17 cellular contexts compared by ENCODE assay signal in genomic region chr3:197125601-197126000, GRCh38.
A peak's percentile ranks its signal among the peaks of the same experiment; 100 is the strongest.
DNase-seq lines count a peak whose midpoint lies in the region; ATAC-seq and TF ChIP-seq lines count a peak whose summit lies in the region.
"Had no signal": no experiment of that assay in that cellular context is flagged by ENCODE, and none has a peak within 500 bp of the region (broad histone marks: within the 10 kb centered on the region; RNA-seq: fewer than 3 reads in every experiment).

No MANE protein-coding gene starts in this region.

- DNase-seq in AG20443 (ENCODE audit: low spot score) (peak; percentile 53), HT1080 (ENCODE audit: low read depth) (peak; percentile 79), amniotic epithelial cell (ENCODE audit: low read depth) (peak; percentile 67), fibroblast of villous mesenchyme (ENCODE audit: low read depth) (peak; percentile 32), natural killer cell (no peak), DMS114 treated with DMSO at 0.1 percent for 48 hours (lab: John Stamatoyannopoulos, UW; ENCODE audit: unreplicated experiment) (no peak)
- DNase-seq in activated T-helper 1 cell treated with anti-CD3 and anti-CD28 coated beads, Interleukin-12 subunit alpha, Interleukin-12 subunit beta, Interleukin-2, Interleukin-4 antibody, amounts not matched to agents 30 ng/mL and 10 ng/mL and 1 ng/mL, durations not matched to agents 14 hours and 24 hours and 36 hours (ENCODE audit: low spot score), result no peak
- DNase-seq: effector memory CD4-positive, alpha-beta T cell; Kasumi-1; naive thymus-derived CD8-positive, alpha-beta T cell; stimulated activated naive CD4-positive, alpha-beta T cell treated with Interleukin-2 at 50 U/mL for 16 hours had no signal

- H3K27me3 Mint-ChIP-seq in natural killer cell (ENCODE audit: low read depth in 2 of 2), result no peaks in the 10 kb centered on the region
- H3K27me3 Mint-ChIP-seq in activated T-helper 1 cell treated with anti-CD3 and anti-CD28 coated beads, Interleukin-12 subunit alpha, Interleukin-12 subunit beta, Interleukin-2, Interleukin-4 antibody, amounts not matched to agents 30 ng/mL and 10 ng/mL and 1 ng/mL, durations not matched to agents 14 hours and 24 hours and 36 hours (ENCODE audit: insufficient read depth), result no peaks in the 10 kb centered on the region
- H3K27me3 Mint-ChIP-seq: naive thymus-derived CD8-positive, alpha-beta T cell had no signal

- H3K4me3 Mint-ChIP-seq in natural killer cell, result no peak overlapping the region
- H3K4me3 Mint-ChIP-seq in activated T-helper 1 cell treated with anti-CD3 and anti-CD28 coated beads, Interleukin-12 subunit alpha, Interleukin-12 subunit beta, Interleukin-2, Interleukin-4 antibody, amounts not matched to agents 30 ng/mL and 10 ng/mL and 1 ng/mL, durations not matched to agents 14 hours and 24 hours and 36 hours, result no peak overlapping the region
- H3K4me3 Mint-ChIP-seq: GM23338; naive thymus-derived CD8-positive, alpha-beta T cell; WTC11 had no signal

- TF ChIP-seq CTCF in fibroblast of villous mesenchyme (IDR thresholded peaks at IDR 0.05; ENCODE audit: insufficient read depth, low read depth, low read length) (no peak), natural killer cell (IDR thresholded peaks at IDR 0.05) (no peak)

- ATAC-seq in natural killer cell, result no peak
- ATAC-seq in HG02981 (IDR thresholded peaks at IDR 0.05; ENCODE audit: unreplicated experiment), result no peak
- ATAC-seq: GM23338; left lobe of liver; naive thymus-derived CD8-positive, alpha-beta T cell; WTC11 had no signal

- no peak overlapping the region for H3K4me3 ChIP-seq in fibroblast of villous mesenchyme (ENCODE audit: low read depth, low read length)
- H3K4me3 ChIP-seq: BLaER1, GM23338, right atrium auricular region had no signal

- no peaks in the 10 kb centered on the region for H3K36me3 Mint-ChIP-seq in natural killer cell
- H3K36me3 Mint-ChIP-seq in activated T-helper 1 cell treated with anti-CD3 and anti-CD28 coated beads, Interleukin-12 subunit alpha, Interleukin-12 subunit beta, Interleukin-2, Interleukin-4 antibody, amounts not matched to agents 30 ng/mL and 10 ng/mL and 1 ng/mL, durations not matched to agents 14 hours and 24 hours and 36 hours (ENCODE audit: low read depth), result peaks cover 23% of the 10 kb centered on the region

- H3K9me3 Mint-ChIP-seq in natural killer cell, result no peaks in the 10 kb centered on the region
- no peaks in the 10 kb centered on the region for H3K9me3 Mint-ChIP-seq in activated T-helper 1 cell treated with anti-CD3 and anti-CD28 coated beads, Interleukin-12 subunit alpha, Interleukin-12 subunit beta, Interleukin-2, Interleukin-4 antibody, amounts not matched to agents 30 ng/mL and 10 ng/mL and 1 ng/mL, durations not matched to agents 14 hours and 24 hours and 36 hours
- H3K9me3 Mint-ChIP-seq: GM23338; naive thymus-derived CD8-positive, alpha-beta T cell; WTC11 had no signal

- no peak overlapping the region for H3K27ac Mint-ChIP-seq in natural killer cell
- H3K27ac Mint-ChIP-seq in activated T-helper 1 cell treated with anti-CD3 and anti-CD28 coated beads, Interleukin-12 subunit alpha, Interleukin-12 subunit beta, Interleukin-2, Interleukin-4 antibody, amounts not matched to agents 30 ng/mL and 10 ng/mL and 1 ng/mL, durations not matched to agents 14 hours and 24 hours and 36 hours, result no peak overlapping the region
- H3K27ac Mint-ChIP-seq: naive thymus-derived CD8-positive, alpha-beta T cell had no signal

- peaks cover 0 to 10% of the 10 kb centered on the region in 2 donors for H3K4me1 Mint-ChIP-seq in natural killer cell
- no peaks in the 10 kb centered on the region for H3K4me1 Mint-ChIP-seq in activated T-helper 1 cell treated with anti-CD3 and anti-CD28 coated beads, Interleukin-12 subunit alpha, Interleukin-12 subunit beta, Interleukin-2, Interleukin-4 antibody, amounts not matched to agents 30 ng/mL and 10 ng/mL and 1 ng/mL, durations not matched to agents 14 hours and 24 hours and 36 hours (ENCODE audit: low read depth)
- H3K4me1 Mint-ChIP-seq: GM23338, WTC11 had no signal

- intact Hi-C loops in natural killer cell (cut with micrococcal nuclease), result no loop called here
- intact Hi-C loops in activated T-helper 1 cell treated with anti-CD3 and anti-CD28 coated beads, Interleukin-12 subunit alpha, Interleukin-12 subunit beta, Interleukin-2, Interleukin-4 antibody, amounts not matched to agents 30 ng/mL and 10 ng/mL and 1 ng/mL, durations not matched to agents 14 hours and 24 hours and 36 hours (cut with micrococcal nuclease), result no loop called here

Comparison
In these comparisons a context has a peak if more than half of its experiments do, and no peak if none do; other contexts are left out.
1. DNase-seq: peak in AG20443 (single experiment), HT1080 (single experiment), amniotic epithelial cell (single experiment) and fibroblast of villous mesenchyme (single experiment); none in natural killer cell (single experiment), activated T-helper 1 cell treated with anti-CD3 and anti-CD28 coated beads, Interleukin-12 subunit alpha, Interleukin-12 subunit beta, Interleukin-2, Interleukin-4 antibody, amounts not matched to agents 30 ng/mL and 10 ng/mL and 1 ng/mL, durations not matched to agents 14 hours and 24 hours and 36 hours (single experiment) and DMS114 treated with DMSO at 0.1 percent for 48 hours (single experiment).